ENCODE assay signal across 21 cellular contexts in the genomic region with DNA sequence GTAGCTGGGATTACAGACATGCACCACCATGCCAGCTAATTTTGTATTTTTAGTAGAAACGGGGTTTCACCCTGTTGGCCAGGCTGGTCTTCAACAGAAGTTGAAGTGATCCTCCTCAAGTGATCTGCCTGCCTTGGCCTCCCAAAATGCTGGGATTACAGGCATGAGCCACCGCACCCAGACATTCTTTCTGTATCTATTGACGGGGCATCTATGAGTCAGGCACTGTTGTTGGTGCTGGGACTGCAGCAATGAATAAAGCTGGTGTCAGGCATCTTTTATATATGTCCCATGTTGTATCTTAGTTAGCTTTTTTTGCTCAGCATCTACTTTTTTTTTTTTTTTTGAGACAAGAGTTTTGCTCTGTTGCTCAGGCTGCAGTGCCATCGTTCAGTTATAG.
"Had no signal": no experiment of that assay in that cellular context is flagged by ENCODE, and none has a peak within 500 bp of the region (broad histone marks: within the 10 kb centered on the region; RNA-seq: fewer than 3 reads in every experiment).

No MANE protein-coding gene starts in this region.

- H3K36me3 ChIP-seq: esophagus squamous epithelium, lower lobe of right lung, pancreas, right lobe of liver, thoracic aorta, tibial nerve, upper lobe of right lung, uterus had no signal

- H3K9me3 ChIP-seq: esophagus squamous epithelium, lower lobe of right lung, pancreas, right lobe of liver, thoracic aorta, tibial nerve, upper lobe of right lung, uterus had no signal

- ATAC-seq: left ventricle myocardium superior; lower lobe of right lung; natural killer cell; pancreas; right lobe of liver; stimulated activated effector memory CD8-positive, alpha-beta T cell treated with anti-CD3 and anti-CD28 coated beads, Interleukin-12 subunit alpha, Interleukin-12 subunit beta, amount 100 ng/mL, for 72 hours; upper lobe of right lung had no signal

- H3K4me3 ChIP-seq: coronary artery, esophagus squamous epithelium, lower lobe of right lung, pancreas, right lobe of liver, smooth muscle cell, thoracic aorta, tibial nerve, upper lobe of right lung, uterus had no signal

- H3K4me1 ChIP-seq: pancreas, right lobe of liver, uterus had no signal

- H3K27me3 ChIP-seq: esophagus squamous epithelium, pancreas, right lobe of liver, tibial nerve, upper lobe of right lung, uterus had no signal

- H3K27ac ChIP-seq: coronary artery, esophagus squamous epithelium, lower lobe of right lung, pancreas, right lobe of liver, thoracic aorta, tibial nerve, upper lobe of right lung, uterus had no signal

- DNase-seq: dermis blood vessel endothelial cell; effector memory CD4-positive, alpha-beta T cell; erythroblast; esophagus squamous epithelium; head of caudate nucleus; left ventricle myocardium superior; lower lobe of right lung; natural killer cell; occipital lobe; pancreas; right lobe of liver; stimulated activated CD4-positive, alpha-beta T cell treated with anti-CD3 and anti-CD28 coated beads, Interleukin-12 subunit alpha, Interleukin-12 subunit beta, amount 100 ng/mL, for 4 hours; stimulated activated CD4-positive, alpha-beta T cell treated with anti-CD3 and anti-CD28 coated beads, Interleukin-1b, Interleukin-23, amount 100 ng/mL, for 48 hours; stimulated activated CD4-positive, alpha-beta T cell treated with anti-CD3 and anti-CD28 coated beads, Interleukin-4, amount 100 ng/mL, for 24 hours; upper lobe of right lung; uterus had no signal
